ENCODE assay signal across 17 cellular contexts in the genomic region with DNA sequence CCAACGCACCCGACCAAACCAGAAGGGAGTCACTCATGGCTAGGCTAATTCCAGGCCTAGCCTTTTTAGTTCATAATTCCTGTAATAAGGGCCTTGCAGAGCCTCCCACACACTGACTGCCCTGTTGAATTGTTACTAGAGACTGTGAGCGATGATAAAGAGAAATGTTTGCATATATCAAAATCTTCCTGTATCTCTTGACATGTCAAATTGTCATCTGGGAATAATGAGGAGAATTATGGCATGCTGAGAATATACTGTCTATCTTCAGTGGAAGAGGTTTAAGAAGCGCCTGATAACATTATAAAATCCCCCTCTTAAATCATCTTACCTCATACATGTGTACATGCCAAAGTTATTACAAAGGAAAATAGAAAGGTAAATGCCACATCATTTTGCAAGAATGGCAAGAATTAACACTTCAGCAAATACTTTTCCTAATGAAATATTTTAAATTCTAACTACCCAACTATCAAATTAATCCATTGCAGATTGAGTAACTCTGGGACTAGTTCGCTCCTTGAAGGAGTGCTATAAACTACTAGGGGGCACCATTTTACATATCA.
"Had no signal": no experiment of that assay in that cellular context is flagged by ENCODE, and none has a peak within 500 bp of the region (broad histone marks: within the 10 kb centered on the region; RNA-seq: fewer than 3 reads in every experiment).

No MANE protein-coding gene starts in this region.

- H3K4me3 ChIP-seq: ascending aorta, gastroesophageal sphincter, skin epidermis, tibial nerve, uterus had no signal

- H3K9me3 ChIP-seq: ascending aorta, gastroesophageal sphincter, tibial nerve, uterus had no signal

- DNase-seq: activated CD4-positive, alpha-beta T cell treated with anti-CD3 and anti-CD28 coated beads, Interleukin-2, amount 10 ng/mL, durations not matched to agents 7 days and 5 days; activated CD8-positive, alpha-beta memory T cell treated with anti-CD3 and anti-CD28 coated beads, Interleukin-2, amount 50 U/mL, for 4 hours; activated effector memory CD4-positive, alpha-beta T cell treated with Interleukin-2 at 50 U/mL for 16 hours; activated naive CD4-positive, alpha-beta T cell treated with anti-CD3 and anti-CD28 coated beads, Interleukin-2, amount 10 ng/mL, durations not matched to agents 7 days and 5 days; activated T-cell treated with anti-CD3 and anti-CD28 coated beads, Interleukin-2, amount 50 U/mL, for 4 hours; effector CD4-positive, alpha-beta T cell; left cardiac atrium; natural killer cell; nucleus accumbens; posterior cingulate gyrus; retina; uterus had no signal

- H3K27me3 ChIP-seq: ascending aorta, gastroesophageal sphincter, tibial nerve, uterus had no signal

- ATAC-seq: activated T-cell treated with anti-CD3 and anti-CD28 coated beads, Interleukin-2, amount 50 U/mL, for 4 hours; esophagus mucosa; gastroesophageal sphincter; left cardiac atrium; natural killer cell had no signal

- H3K4me1 ChIP-seq: ascending aorta, gastroesophageal sphincter, tibial nerve, uterus had no signal

- H3K36me3 ChIP-seq: ascending aorta, gastroesophageal sphincter, tibial nerve, uterus had no signal

- H3K27ac ChIP-seq: ascending aorta, gastroesophageal sphincter, skin epidermis, tibial nerve, uterus had no signal
